ENCODE assay signal across 1 cellular context in genomic region chr17:39754161-39754957, GRCh38.
A peak's percentile ranks its signal among the peaks of the same experiment; 100 is the strongest.
TF ChIP-seq lines count a peak whose summit lies in the region.

No MANE protein-coding gene starts in this region.

TF ChIP-seq in A549, 52 proteins besides CTCF, POLR2A, EP300 and RAD21 (continued from another document):
- TF ChIP-seq MAZ (IDR thresholded peaks at IDR 0.05; ENCODE audit: borderline replicate concordance, low read depth, low read length): peak; percentile 20; the same call in 1 of the 2 replicates
- no peak for TF ChIP-seq NFE2L2 (conservative IDR thresholded peaks at IDR 0.05; ENCODE audit: low read length)
- no peak for TF ChIP-seq ESRRA (IDR thresholded peaks at IDR 0.05; ENCODE audit: borderline replicate concordance, low read length)
- TF ChIP-seq SREBF2 (IDR thresholded peaks at IDR 0.05): no peak
- 0 out of 2 replicates have a peak, but pooled peaks have one; percentile 31 for TF ChIP-seq ATOH8 (CRISPR knock-in tag; IDR thresholded peaks at IDR 0.05; ENCODE audit: low read depth)
- TF ChIP-seq HOXA7 (CRISPR knock-in tag; IDR thresholded peaks at IDR 0.05): no peak
- TF ChIP-seq HES2 (IDR thresholded peaks at IDR 0.05): no peak
- TF ChIP-seq ZFP36 (IDR thresholded peaks at IDR 0.05; ENCODE audit: borderline replicate concordance, partially characterized antibody): no peak
- TF ChIP-seq USF2 (IDR thresholded peaks at IDR 0.05): 0 out of 2 replicates have a peak, but pooled peaks have one; percentile 12
- peak; percentile 94 for TF ChIP-seq E2F6 (IDR thresholded peaks at IDR 0.05; ENCODE audit: borderline replicate concordance, low read depth)
- peak; percentile 44 to 86; a peak in 3 of 5 replicates for TF ChIP-seq JUN (IDR thresholded peaks at IDR 0.05)
- no peak for TF ChIP-seq CEBPB (IDR thresholded peaks at IDR 0.05)
- TF ChIP-seq TFCP2L1 (CRISPR knock-in tag; IDR thresholded peaks at IDR 0.05): peak; percentile 58; the same call in 1 of the 2 replicates
- no peak for TF ChIP-seq EHMT2 (IDR thresholded peaks at IDR 0.05; ENCODE audit: low read depth)
- no peak for TF ChIP-seq REST (IDR thresholded peaks at IDR 0.05)
- TF ChIP-seq ZNF302 (CRISPR knock-in tag; IDR thresholded peaks at IDR 0.05): no peak
- no peak for TF ChIP-seq TP53 (CRISPR knock-in tag; IDR thresholded peaks at IDR 0.05)
- no peak for TF ChIP-seq HDAC2 (IDR thresholded peaks at IDR 0.05)
- no peak for TF ChIP-seq MYC (IDR thresholded peaks at IDR 0.05; ENCODE audit: borderline replicate concordance, low read length)
- TF ChIP-seq ZSCAN20 (CRISPR knock-in tag; IDR thresholded peaks at IDR 0.05): no peak
- TF ChIP-seq CBX8 (IDR thresholded peaks at IDR 0.05): no peak
- peak; percentile 44; the same call in 1 of the 2 replicates for TF ChIP-seq RNF2 (IDR thresholded peaks at IDR 0.05; ENCODE audit: borderline replicate concordance, low read depth)
- TF ChIP-seq HOXB5 (CRISPR knock-in tag; IDR thresholded peaks at IDR 0.05): no peak; the same call in 1 of the 2 replicates
- TF ChIP-seq HMGXB4 (CRISPR knock-in tag; IDR thresholded peaks at IDR 0.05; ENCODE audit: borderline replicate concordance): 0 out of 2 replicates have a peak, but pooled peaks have one; percentile 76
- TF ChIP-seq NPAS2 (CRISPR knock-in tag; IDR thresholded peaks at IDR 0.05; ENCODE audit: borderline replicate concordance): no peak
TF ChIP-seq in A549: peak in this region for 13.
